26 cellular contexts compared by ENCODE assay signal in the genomic region with DNA sequence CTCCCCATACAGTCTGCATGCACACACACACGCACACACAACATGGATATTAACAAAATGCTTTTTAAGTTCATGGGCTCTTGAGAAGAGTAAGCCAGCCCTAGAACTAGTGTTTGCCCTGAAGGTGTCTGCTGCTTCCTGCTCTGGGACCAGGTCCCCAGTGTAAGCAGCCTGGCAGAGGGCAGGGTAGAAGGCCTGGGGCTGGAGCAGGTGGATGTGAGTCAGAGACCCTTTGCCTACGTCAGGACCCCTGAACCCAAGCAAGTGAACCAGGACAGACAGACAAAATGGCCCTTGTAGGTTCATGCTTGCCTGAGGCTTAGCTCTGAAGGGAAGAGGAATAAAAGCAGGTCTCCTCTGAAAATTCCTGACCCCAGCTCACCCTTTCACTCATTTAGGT.
"Had no signal": no experiment of that assay in that cellular context is flagged by ENCODE, and none has a peak within 500 bp of the region (broad histone marks: within the 10 kb centered on the region; RNA-seq: fewer than 3 reads in every experiment).

No MANE protein-coding gene starts in this region.

- H3K9me3 ChIP-seq: colonic mucosa, esophagus squamous epithelium, mucosa of descending colon, neutrophil, prostate gland, sigmoid colon, testis, tibial artery had no signal

- H3K9me3 Mint-ChIP-seq: dendritic cell treated with granulocyte-macrophage colony-stimulating factor and Interleukin-4, amounts not matched to agents 40 ng/mL and 50 ng/mL, for 4 days; mesothelial cell of epicardium; naive B cell; nephron progenitor cell; stimulated activated memory B cell treated with anti-CD40 and anti-IgM and Interleukin-4, amounts not matched to agents 10 μg/mL and 1 μg/mL and 100 μg/mL, for 72 hours; type B pancreatic cell had no signal

- H3K36me3 Mint-ChIP-seq: type B pancreatic cell had no signal

- H3K27ac Mint-ChIP-seq: dendritic cell treated with granulocyte-macrophage colony-stimulating factor and Interleukin-4, amounts not matched to agents 40 ng/mL and 50 ng/mL, for 4 days; mesothelial cell of epicardium; nephron progenitor cell; stimulated activated memory B cell treated with anti-CD40 and anti-IgM and Interleukin-4, amounts not matched to agents 10 μg/mL and 1 μg/mL and 100 μg/mL, for 72 hours; type B pancreatic cell had no signal

- H3K4me1 ChIP-seq: colonic mucosa, prostate gland, sigmoid colon, testis, tibial artery had no signal

- H3K36me3 ChIP-seq: colonic mucosa, neutrophil, prostate gland, sigmoid colon, tibial artery had no signal

- DNase-seq: central memory CD4-positive, alpha-beta T cell; colonic mucosa; effector CD8-positive, alpha-beta T cell; erythroblast; esophagus squamous epithelium; foreskin melanocyte; hypothalamus; kidney; mesenchymal stem cell; mucosa of descending colon; naive B cell; nephron progenitor cell; right cardiac atrium; sigmoid colon; stimulated activated CD4-positive, alpha-beta T cell treated with anti-CD3 and anti-CD28 coated beads, Interleukin-4, amount 100 ng/mL, for 4 hours; stimulated activated naive CD8-positive, alpha-beta T cell treated with anti-CD3 and anti-CD28 coated beads, Interleukin-15, Interleukin-2, amounts not matched to agents 100 U/mL and 50 U/mL, for 24 hours; substantia nigra; testis had no signal

- H3K27ac ChIP-seq: colonic mucosa, neutrophil, prostate gland, sigmoid colon, testis, tibial artery had no signal

- H3K4me3 Mint-ChIP-seq: dendritic cell treated with granulocyte-macrophage colony-stimulating factor and Interleukin-4, amounts not matched to agents 40 ng/mL and 50 ng/mL, for 4 days; mesothelial cell of epicardium; naive B cell; nephron progenitor cell; stimulated activated memory B cell treated with anti-CD40 and anti-IgM and Interleukin-4, amounts not matched to agents 10 μg/mL and 1 μg/mL and 100 μg/mL, for 72 hours; type B pancreatic cell had no signal

- H3K27me3 Mint-ChIP-seq: dendritic cell treated with granulocyte-macrophage colony-stimulating factor and Interleukin-4, amounts not matched to agents 40 ng/mL and 50 ng/mL, for 4 days; naive B cell; stimulated activated memory B cell treated with anti-CD40 and anti-IgM and Interleukin-4, amounts not matched to agents 10 μg/mL and 1 μg/mL and 100 μg/mL, for 72 hours; type B pancreatic cell had no signal

- ATAC-seq: left lobe of liver; mucosa of descending colon; right cardiac atrium; stimulated activated memory B cell treated with anti-CD40 and anti-IgM and Interleukin-4, amounts not matched to agents 10 μg/mL and 1 μg/mL and 100 μg/mL, for 72 hours; stimulated activated naive CD8-positive, alpha-beta T cell treated with anti-CD3 and anti-CD28 coated beads, Interleukin-15, Interleukin-2, amounts not matched to agents 100 U/mL and 50 U/mL, for 24 hours had no signal

- H3K27me3 ChIP-seq: colonic mucosa, esophagus squamous epithelium, neutrophil, sigmoid colon, testis, tibial artery had no signal

- H3K4me3 ChIP-seq: colonic mucosa, esophagus squamous epithelium, mucosa of descending colon, prostate gland, sigmoid colon, testis, tibial artery had no signal
